12 cellular contexts compared by ENCODE assay signal in genomic region chr14:73426877-73427276, GRCh38. TPM values are rescaled to one million over a fixed set of nuclear protein-coding genes. Genes with fewer than 3 reads are reported as not detected.
DNase-seq lines count a peak whose midpoint lies in the region; ATAC-seq, FAIRE-seq and TF ChIP-seq lines count a peak whose summit lies in the region.
"Had no signal": no experiment of that assay in that cellular context is flagged by ENCODE, and none has a peak within 500 bp of the region (broad histone marks: within the 10 kb centered on the region; RNA-seq: fewer than 3 reads in every experiment).

No MANE protein-coding gene starts in this region.

- H3K9ac ChIP-seq in endodermal cell (ENCODE audit: extremely low read depth, low read length, poor library complexity, severe bottlenecking) = no peak overlapping the region

- H3K4me1 Mint-ChIP-seq in endodermal cell = peaks cover 11% of the 10 kb centered on the region
- peaks cover 25% of the 10 kb centered on the region for H3K4me1 Mint-ChIP-seq in memory B cell

- H3K36me3 ChIP-seq in endodermal cell (ENCODE audit: control insufficient read depth, insufficient read depth, low read length) = peaks cover 8% of the 10 kb centered on the region

- no peaks in the 10 kb centered on the region for H3K9me3 ChIP-seq in endodermal cell (ENCODE audit: control insufficient read depth, low read length)

- no peaks in the 10 kb centered on the region for H3K27me3 ChIP-seq in endodermal cell (ENCODE audit: control insufficient read depth, insufficient read depth, low read length, poor library complexity, severe bottlenecking)

- 96 to 97% methylated on average over 3 to 4 of the region's 5 CpGs for WGBS in endodermal cell (ENCODE audit: insufficient coverage in 1 of 2, insufficient read length in 1 of 2), 2 experiments

- no peak for FAIRE-seq in GM12891 (lab: Jason Lieb, UNC)

- H3K4me1 ChIP-seq in endodermal cell (ENCODE audit: control insufficient read depth, insufficient read depth, low read length) = no peaks in the 10 kb centered on the region

- H3K36me3 Mint-ChIP-seq in endodermal cell (ENCODE audit: low read depth) (peaks cover 14% of the 10 kb centered on the region), memory B cell (peaks cover 7% of the 10 kb centered on the region)

- H3K27me3 Mint-ChIP-seq in endodermal cell (ENCODE audit: insufficient read depth) (no peaks in the 10 kb centered on the region), memory B cell (no peaks in the 10 kb centered on the region)
- H3K27me3 Mint-ChIP-seq: activated naive CD8-positive, alpha-beta T cell had no signal

- H3K27ac Mint-ChIP-seq in endodermal cell (peak overlapping the region; percentile 46), memory B cell (peak overlapping the region; percentile 86)

- H3K9me3 Mint-ChIP-seq in endodermal cell (no peaks in the 10 kb centered on the region), memory B cell (no peaks in the 10 kb centered on the region)

- DNase-seq in Right ventricle myocardium superior = no peak
- no peak for DNase-seq in Right ventricle myocardium inferior (ENCODE audit: missing footprints)
- no peak for DNase-seq in endodermal cell
- no peak for DNase-seq in memory B cell (ENCODE audit: low spot score in 2 of 2)
- no peak for DNase-seq in GM12891 (ENCODE audit: insufficient read length, low spot score)
- DNase-seq in activated naive CD4-positive, alpha-beta T cell treated with Interleukin-2 at 50 U/mL for 16 hours = no peak
- DNase-seq in sciatic nerve (ENCODE audit: low spot score) = no peak
- no peak for DNase-seq in stimulated activated CD8-positive, alpha-beta memory T cell treated with anti-CD3 and anti-CD28 coated beads, Interleukin-4, amount 100 ng/mL, for 48 hours
- DNase-seq: activated CD4-positive, alpha-beta T cell treated with anti-CD3 and anti-CD28 coated beads, Interleukin-2, amount 50 U/mL, for 4 hours; NCI-H1930 had no signal

- no peak for TF ChIP-seq POLR2A in GM12891 (IDR thresholded peaks at IDR 0.05; ENCODE audit: low read depth, low read length)

- H3K27ac ChIP-seq in endodermal cell (ENCODE audit: low read depth, low read length) = no peak overlapping the region

- ATAC-seq in Right ventricle myocardium superior (ENCODE audit: poor library complexity) = peak; percentile 14
- ATAC-seq in Right ventricle myocardium inferior = no peak
- peak; percentile 47 for ATAC-seq in memory B cell (ENCODE audit: low read depth)
- no peak for ATAC-seq in sciatic nerve
- ATAC-seq: HCT116 had no signal

- no peak for TF ChIP-seq CTCF in endodermal cell (conservative IDR thresholded peaks at IDR 0.05)

- H3K4me3 Mint-ChIP-seq in endodermal cell (no peak overlapping the region), memory B cell (no peak overlapping the region)
- H3K4me3 Mint-ChIP-seq: activated naive CD8-positive, alpha-beta T cell had no signal

- intact Hi-C loops in Right ventricle myocardium superior (cut with DNase I) (no loop called here), Right ventricle myocardium inferior (cut with DNase I) (no loop called here), sciatic nerve (cut with DNase I) (no loop called here)

- no peak overlapping the region for H3K4me3 ChIP-seq in endodermal cell (ENCODE audit: low read length)

TF ChIP-seq in GM12891, 5 proteins besides CTCF, POLR2A, EP300 and RAD21:
- TF ChIP-seq PAX5 (IDR thresholded peaks at IDR 0.05; ENCODE audit: insufficient read depth, low read length, severe bottlenecking) (no peak), TAF1 (IDR thresholded peaks at IDR 0.05; ENCODE audit: low read depth, low read length) (no peak), POU2F2 (IDR thresholded peaks at IDR 0.05; ENCODE audit: low read depth, low read length) (no peak), POLR2AphosphoS5 (IDR thresholded peaks at IDR 0.05; ENCODE audit: low read depth, low read length) (no peak), SPI1 (IDR thresholded peaks at IDR 0.05; ENCODE audit: low read depth, low read length) (no peak)

RNA-seq across cellular contexts. Expression of gene NUMB, which starts 31.5 kb away (rescaled TPM):
- 37.2 TPM for total RNA-seq in Right ventricle myocardium superior
- total RNA-seq in Right ventricle myocardium inferior = 39.8 TPM
- 10 to 100 TPM; 79.9 to 85.2 TPM for total RNA-seq in endodermal cell
- polyA plus RNA-seq in endodermal cell (2013, experiment 1 of 2) = 44.4 TPM
- 38.5 TPM for polyA plus RNA-seq in endodermal cell (2013, experiment 2 of 2)
- 25.7 TPM for polyA plus RNA-seq in GM12891 (2012; ENCODE audit: low read depth, missing spikeins)
- 119 TPM for total RNA-seq in sciatic nerve

Comparison
In these comparisons a context has a peak if more than half of its experiments do, and no peak if none do; other contexts are left out.
1. ATAC-seq: peak in Right ventricle myocardium superior (single experiment) and memory B cell (single experiment); none in Right ventricle myocardium inferior (single experiment) and sciatic nerve (single experiment).